8 cellular contexts compared by ENCODE assay signal in the genomic region with DNA sequence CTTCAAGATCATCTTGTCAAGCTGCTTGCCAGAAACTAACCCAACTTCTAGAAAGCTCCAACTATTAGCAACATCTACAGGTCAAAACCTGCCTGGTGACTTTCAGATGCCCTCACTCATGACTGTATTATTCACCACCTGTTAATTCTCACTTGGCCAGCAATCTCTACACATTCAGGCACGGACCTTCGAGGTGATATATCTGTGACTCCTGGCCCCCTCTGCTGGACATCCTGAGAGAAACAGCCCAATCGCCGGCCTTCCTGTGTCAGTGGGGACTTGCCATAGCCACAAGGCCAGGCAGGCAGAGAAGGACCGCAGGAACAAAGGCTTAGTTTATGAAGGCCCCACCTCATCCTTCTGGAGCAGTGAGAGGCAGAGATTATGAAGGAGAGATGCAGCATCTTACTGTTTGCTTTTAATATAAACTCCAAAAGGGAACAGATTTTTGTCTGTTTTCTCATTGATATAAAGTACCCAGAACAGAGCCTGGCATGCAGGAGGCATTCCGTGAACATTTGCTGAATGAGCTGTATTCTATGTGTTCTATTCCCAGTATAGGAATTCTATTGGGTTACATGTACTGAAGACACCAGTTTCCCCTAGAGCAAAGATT. TPM values are rescaled to one million over a fixed set of nuclear protein-coding genes. Genes with fewer than 3 reads are reported as not detected.
DNase-seq lines count a peak whose midpoint lies in the region; ATAC-seq, FAIRE-seq and TF ChIP-seq lines count a peak whose summit lies in the region.

No MANE protein-coding gene starts in this region.

- in situ Hi-C loops in HepG2 (cut with HindIII; ENCODE audit: extremely low pct_ligation_motif_present, low pct_unique_long_range_greater_than_20kb) = no loop called here

- no peak overlapping the region; the same call in 1 of the 2 replicates for H3K27ac Mint-ChIP-seq in WTC11

- ATAC-seq in WTC11 (peak; percentile 93), HepG2 (peak; percentile 95)

- WGBS in HepG2 (ENCODE audit: low lambda C conversion rate) = 42% methylated on average over 6 of the region's 6 CpGs

- H3K79me2 ChIP-seq in HepG2 (ENCODE audit: insufficient read depth, low read length) = no peaks in the 10 kb centered on the region

- H3K4me3 ChIP-seq in HFF-Myc (replicated peaks; ENCODE audit: low read depth, low read length) (no peak overlapping the region), HepG2 (replicated peaks in 1 of 3; ENCODE audit: insufficient read depth in 1 of 3, low read depth in 2 of 3, low read length in 3 of 3) (no peak overlapping the region)

- POLR2A ChIA-PET in WTC11 (lab: Charles Lee) = no interaction called here
- POLR2A ChIA-PET in HepG2 (lab: Yijun Ruan, JAX) = no interaction called here

- TF ChIP-seq RAD21 in HepG2 (CRISPR knock-in tag; IDR thresholded peaks at IDR 0.05) = no peak; the same call in 1 of the 2 replicates

- H4K20me1 ChIP-seq in HepG2 (ENCODE audit: insufficient read depth, low read length) = no peaks in the 10 kb centered on the region; the same call in 1 of the 2 replicates

- no peaks in the 10 kb centered on the region for H3K27me3 ChIP-seq in HepG2 (ENCODE audit: control insufficient read depth in 1 of 2, insufficient read depth in 2 of 2, low read length in 2 of 2)

- BruUV-seq in HepG2 (replicated peaks; lab: Mats Ljungman, UMichigan) = no TSS peak

- H3K4me1 Mint-ChIP-seq in WTC11 = no peaks in the 10 kb centered on the region

- no peak overlapping the region for H3K27ac ChIP-seq in HepG2 (ENCODE audit: extremely low read length, insufficient read depth, low read length)

- no peaks in the 10 kb centered on the region for H3K9me3 ChIP-seq in HepG2 (ENCODE audit: low read length)

- no peaks in the 10 kb centered on the region for H3K9me3 Mint-ChIP-seq in WTC11

- H3K9ac ChIP-seq in HepG2 (ENCODE audit: insufficient read depth, low read depth, low read length) = no peak overlapping the region

- TF ChIP-seq CTCF in HFF-Myc (IDR thresholded peaks at IDR 0.05; ENCODE audit: low read depth, low read length, missing control alignments) (peak; percentile 76), WTC11 (IDR thresholded peaks at IDR 0.05) (peak; percentile 60), HepG2 (CRISPR knock-in tag; IDR thresholded peaks at IDR 0.05) (peak; percentile 81)

- no peak overlapping the region for H3K4me3 Mint-ChIP-seq in WTC11

- no peak for TF ChIP-seq POLR2A in HepG2 (IDR thresholded peaks at IDR 0.05; ENCODE audit: insufficient read depth in 1 of 2, low read depth in 2 of 2, low read length in 2 of 2)

- H3K4me1 ChIP-seq in HepG2 (ENCODE audit: insufficient read depth, low read length) = no peaks in the 10 kb centered on the region

- intact Hi-C loops in HepG2 (cut with micrococcal nuclease; ENCODE audit: unreplicated experiment) = loop anchor here (1.0 kb wide), 2 partner anchors 24 to 37 kb away; partner anchors contain the start of gene OCA2

- no peak overlapping the region for H2AFZ ChIP-seq in HepG2 (ENCODE audit: low read length)

- TF ChIP-seq EP300 in HepG2 (IDR thresholded peaks at IDR 0.05; ENCODE audit: low read depth in 2 of 2, low read length in 2 of 2) (no peak), HepG2 (CRISPR knock-in tag; IDR thresholded peaks at IDR 0.05; ENCODE audit: borderline replicate concordance) (no peak)

- H3K36me3 Mint-ChIP-seq in WTC11 = peaks cover 57% of the 10 kb centered on the region

- FAIRE-seq in HepG2 (lab: Jason Lieb, UNC) = peak; percentile 65

- H3K36me3 ChIP-seq in HepG2 (replicated peaks in 1 of 2; ENCODE audit: control insufficient read depth in 1 of 2, insufficient read depth in 2 of 2, low read length in 2 of 2) = peaks cover 8 to 49% of the 10 kb centered on the region in 2 experiments; a peak in 4 of 5 replicates

- DNase-seq in DMS153 treated with DMSO at 0.1 percent for 48 hours (lab: John Stamatoyannopoulos, UW; ENCODE audit: unreplicated experiment) (peak; percentile 2), HFF-Myc (ENCODE audit: extremely low read depth, low read depth) (peak; percentile 46), NCI-H2196 (lab: John Stamatoyannopoulos, UW; ENCODE audit: unreplicated experiment) (peak; percentile 58), WTC11 (ENCODE audit: low spot score) (peak; percentile 84), dermis microvascular lymphatic vessel endothelial cell (ENCODE audit: low read depth in 2 of 2) (peak; percentile 61 to 80), HepG2 (ENCODE audit: low spot score) (peak; percentile 57), putamen (ENCODE audit: low spot score) (no peak)
- peak; percentile 71 for DNase-seq in stimulated activated CD8-positive, alpha-beta memory T cell treated with anti-CD3 and anti-CD28 coated beads, Interleukin-4, amount 100 ng/mL, for 48 hours

- CTCF ChIA-PET in WTC11 (lab: Charles Lee) (interaction anchor here (0.9 to 1.5 kb wide), 3 partner anchors 15 to 102 kb away, joined by 3 to 8 read pairs (median 3); no protein-coding TSS in a partner anchor), HepG2 (lab: Yijun Ruan, JAX; ENCODE audit: low intra/inter-chr PET ratio, low total read pairs) (interaction anchor here (1.6 to 1.8 kb wide), 2 partner anchors 37 to 1234 kb away, joined by 6 to 14 read pairs; no protein-coding TSS in a partner anchor)

- no peaks in the 10 kb centered on the region for H3K27me3 Mint-ChIP-seq in WTC11 (ENCODE audit: low read depth)

- no peak overlapping the region for H3K4me2 ChIP-seq in HepG2 (ENCODE audit: low read depth, low read length)

TF ChIP-seq in WTC11, 78 proteins besides CTCF, POLR2A, EP300 and RAD21:
- TF ChIP-seq, protein P1, sequence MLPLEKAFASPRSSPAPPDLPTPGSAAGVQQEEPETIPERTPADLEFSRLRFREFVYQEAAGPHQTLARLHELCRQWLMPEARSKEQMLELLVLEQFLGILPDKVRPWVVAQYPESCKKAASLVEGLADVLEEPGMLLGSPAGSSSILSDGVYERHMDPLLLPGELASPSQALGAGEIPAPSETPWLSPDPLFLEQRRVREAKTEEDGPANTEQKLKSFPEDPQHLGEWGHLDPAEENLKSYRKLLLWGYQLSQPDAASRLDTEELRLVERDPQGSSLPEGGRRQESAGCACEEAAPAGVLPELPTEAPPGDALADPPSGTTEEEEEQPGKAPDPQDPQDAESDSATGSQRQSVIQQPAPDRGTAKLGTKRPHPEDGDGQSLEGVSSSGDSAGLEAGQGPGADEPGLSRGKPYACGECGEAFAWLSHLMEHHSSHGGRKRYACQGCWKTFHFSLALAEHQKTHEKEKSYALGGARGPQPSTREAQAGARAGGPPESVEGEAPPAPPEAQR (CRISPR knock-in tag; IDR thresholded peaks at IDR 0.05) = no peak
- TF ChIP-seq HMGA2 (CRISPR knock-in tag; IDR thresholded peaks at IDR 0.05) = no peak
- TF ChIP-seq SP1 (CRISPR knock-in tag; conservative IDR thresholded peaks at IDR 0.05) = no peak
- no peak for TF ChIP-seq IRF2 (CRISPR knock-in tag; IDR thresholded peaks at IDR 0.05; ENCODE audit: borderline replicate concordance, low read depth)

TF ChIP-seq in HepG2, 621 proteins besides CTCF, POLR2A, EP300 and RAD21 (continues in another document):
- no peak for TF ChIP-seq YEATS2 (CRISPR knock-in tag; IDR thresholded peaks at IDR 0.05; ENCODE audit: borderline replicate concordance)
- no peak for TF ChIP-seq CCAR2 (optimal IDR thresholded peaks at IDR 0.05; ENCODE audit: low read depth, low read length)
- no peak for TF ChIP-seq ZSCAN12 (CRISPR knock-in tag; IDR thresholded peaks at IDR 0.05)
- TF ChIP-seq NR3C1 (CRISPR knock-in tag; IDR thresholded peaks at IDR 0.05) = no peak
- peak; percentile 49; the same call in 1 of the 2 replicates for TF ChIP-seq SMC3 (IDR thresholded peaks at IDR 0.05; ENCODE audit: low read length)
- no peak for TF ChIP-seq FLYWCH1 (CRISPR knock-in tag; IDR thresholded peaks at IDR 0.05)
- TF ChIP-seq NFATC3 (CRISPR knock-in tag; IDR thresholded peaks at IDR 0.05) = no peak
- peak; percentile 59 for TF ChIP-seq STAG1 (CRISPR knock-in tag; IDR thresholded peaks at IDR 0.05)
- no peak for TF ChIP-seq E2F1 (CRISPR knock-in tag; IDR thresholded peaks at IDR 0.05)
- no peak for TF ChIP-seq NONO (IDR thresholded peaks at IDR 0.05)
- TF ChIP-seq NONO (CRISPR knock-in tag; conservative IDR thresholded peaks at IDR 0.05) = no peak

RNA-seq across cellular contexts. Expression of gene OCA2, which starts 24.4 kb away (rescaled TPM):
- total RNA-seq in WTC11 (2021) = 0.27 to 0.39 TPM (median 0.27 TPM) in 3 replicates
- not detected in 2 replicates for total RNA-seq in dermis microvascular lymphatic vessel endothelial cell
- 0.02 TPM in 1 of 2 replicates, not detected in the other for total RNA-seq in HepG2 (2016; rRNA removed; fragmentation: Illumina TruSeq; extraction: Trizol)
- total RNA-seq in HepG2 (2016; cell fraction: cytosol; rRNA removed; fragmentation: Illumina TruSeq; extraction: Trizol; ENCODE audit: low read depth) = not detected in 2 replicates
- total RNA-seq in HepG2 (2016; cell fraction: insoluble cytoplasmic fraction; rRNA removed; fragmentation: Illumina TruSeq; extraction: Trizol) = 0.06 TPM in 1 of 2 replicates, not detected in the other
- 0.06 TPM in 1 of 2 replicates, not detected in the other for total RNA-seq in HepG2 (2016; cell fraction: membrane; rRNA removed; fragmentation: Illumina TruSeq; extraction: Trizol)
- total RNA-seq in HepG2 (2016; cell fraction: nucleus; rRNA removed; fragmentation: Illumina TruSeq; extraction: Trizol) = 0.56 TPM in 1 of 2 replicates, not detected in the other
- polyA plus RNA-seq in HepG2 (2011; rRNA removed) = 0.05 and 0.13 TPM in 2 replicates
- polyA plus RNA-seq in HepG2 (2011; cell fraction: cytosol; rRNA removed) = 0.05 TPM in 1 of 2 replicates, not detected in the other
- polyA plus RNA-seq in HepG2 (2011; cell fraction: nucleus; rRNA removed) = 0.05 and 0.19 TPM in 2 replicates
- polyA plus RNA-seq in HepG2 (2012) = 0.07 TPM in 2 replicates
- not detected in 2 replicates for polyA plus RNA-seq in HepG2 (2016; cell fraction: cytosol; fragmentation: Illumina TruSeq; extraction: Trizol; ENCODE audit: low read depth)
- polyA plus RNA-seq in HepG2 (2016; cell fraction: insoluble cytoplasmic fraction; fragmentation: Illumina TruSeq; extraction: Trizol; ENCODE audit: low read depth) = not detected in 2 replicates
- not detected in 2 replicates for polyA plus RNA-seq in HepG2 (2016; cell fraction: membrane; fragmentation: Illumina TruSeq; extraction: Trizol; ENCODE audit: low read depth)
- 0.31 TPM in 1 of 2 replicates, not detected in the other for polyA plus RNA-seq in HepG2 (2016; cell fraction: nucleus; fragmentation: Illumina TruSeq; extraction: Trizol; ENCODE audit: insufficient read depth, low read depth)
- polyA minus RNA-seq in HepG2 (2011; rRNA and poly(A)+ RNA removed; ENCODE audit: low replicate concordance) = not detected in 2 replicates
- not detected in 2 replicates for polyA minus RNA-seq in HepG2 (2011; cell fraction: cytosol; rRNA and poly(A)+ RNA removed)
- polyA minus RNA-seq in HepG2 (2011; cell fraction: nucleus; rRNA and poly(A)+ RNA removed) = 0.13 TPM in 1 of 2 replicates, not detected in the other
